In genomic region chr12:44015333-44015941, GRCh38 we compare ENCODE assay signal across 8 cellular contexts.
A peak's percentile ranks its signal among the peaks of the same experiment; 100 is the strongest.
DNase-seq lines count a peak whose midpoint lies in the region; ATAC-seq and TF ChIP-seq lines count a peak whose summit lies in the region.

No MANE protein-coding gene starts in this region.

- DNase-seq in AG04449 (ENCODE audit: low read depth, low spot score) (peak; percentile 16), NCI-H1092 (lab: John Stamatoyannopoulos, UW) (peak; percentile 76), SW 1271 (lab: John Stamatoyannopoulos, UW) (peak; percentile 2 to 41), foreskin melanocyte (peak; percentile 46), retina (peak; percentile 42)
- no peak for DNase-seq in activated effector memory CD4-positive, alpha-beta T cell treated with Interleukin-2 at 50 U/mL for 16 hours

- POLR2A ChIA-PET in AG04449 (lab: Yijun Ruan, JAX): no interaction called here

- no peak overlapping the region for H3K4me3 ChIP-seq in AG04449 (ENCODE audit: low read depth, low read length)

- CTCF ChIA-PET in AG04449 (lab: Yijun Ruan, JAX): interaction anchor here (0.7 to 2.8 kb wide), 15 partner anchors 10 to 933 kb away, joined by 3 to 18 read pairs (median 5); no protein-coding TSS in a partner anchor

- TF ChIP-seq CTCF in AG04449 (IDR thresholded peaks at IDR 0.05; ENCODE audit: insufficient read depth, low read length, missing control alignments) (peak; percentile 41), GM12873 (IDR thresholded peaks at IDR 0.05; ENCODE audit: insufficient read depth, low read depth, low read length, missing control alignments) (peak; percentile 50)

- peak; percentile 76 for ATAC-seq in HG02798 (IDR thresholded peaks at IDR 0.05; ENCODE audit: poor library complexity, unreplicated experiment)
